ENCODE assay signal across 8 cellular contexts in the genomic region with DNA sequence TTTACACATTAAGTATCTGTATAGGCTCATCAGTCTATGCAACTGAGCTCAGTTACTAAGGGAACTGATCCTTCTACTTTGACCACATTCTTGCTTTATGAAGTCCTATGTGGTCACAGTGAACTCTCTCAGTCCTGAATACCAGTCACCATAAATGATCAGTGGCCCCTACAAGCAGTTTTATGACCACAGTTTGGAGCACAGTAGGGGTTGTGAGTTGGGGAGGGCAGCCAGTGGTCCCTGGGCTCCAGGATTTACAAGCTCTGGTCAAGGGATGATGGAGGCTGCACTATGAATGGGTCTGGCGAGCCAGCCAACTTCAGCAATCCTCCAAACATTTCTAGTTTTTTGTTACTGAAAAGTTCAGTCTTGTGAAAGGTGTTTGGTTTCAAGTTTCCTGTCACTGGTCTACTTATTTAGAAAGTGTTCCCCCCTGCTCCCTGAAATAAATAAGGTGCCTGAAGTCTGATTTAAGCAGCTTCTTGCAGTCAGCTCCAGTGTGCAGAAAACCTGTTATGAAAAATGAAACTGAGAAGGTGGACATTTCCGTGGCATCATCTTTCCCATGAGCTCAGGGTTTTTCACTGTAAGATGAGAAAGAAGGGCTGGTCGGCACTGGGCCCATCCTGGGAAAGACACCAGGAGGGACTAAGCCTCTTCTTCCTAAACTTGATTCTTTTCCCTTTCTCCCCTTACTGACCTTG.
A peak's percentile ranks its signal among the peaks of the same experiment; 100 is the strongest.
DNase-seq lines count a peak whose midpoint lies in the region; ATAC-seq and TF ChIP-seq lines count a peak whose summit lies in the region.

No MANE protein-coding gene starts in this region.

- H3K9me3 ChIP-seq in suprapubic skin, result no peaks in the 10 kb centered on the region

- no peaks in the 10 kb centered on the region for H3K9me3 Mint-ChIP-seq in activated naive CD4-positive, alpha-beta T cell treated with anti-CD3 and anti-CD28 coated beads, Interleukin-2, amount 10 ng/mL, durations not matched to agents 7 days and 5 days
- H3K9me3 Mint-ChIP-seq in activated CD8-positive, alpha-beta T cell treated with anti-CD3 and anti-CD28 coated beads, Interleukin-2, amount 10 ng/mL, durations not matched to agents 7 days and 5 days (ENCODE audit: insufficient read depth), result no peaks in the 10 kb centered on the region

- no peak overlapping the region for H3K4me3 ChIP-seq in skin epidermis
- no peak overlapping the region for H3K4me3 ChIP-seq in suprapubic skin

- WGBS in suprapubic skin, result 84% methylated on average over 3 of the region's 3 CpGs

- ATAC-seq in HG02938 (IDR thresholded peaks at IDR 0.05; ENCODE audit: unreplicated experiment), result peak; percentile 95
- ATAC-seq in activated CD8-positive, alpha-beta T cell treated with anti-CD3 and anti-CD28 coated beads, Interleukin-2, amount 10 ng/mL, durations not matched to agents 7 days and 5 days, result peak; percentile 76

- no peaks in the 10 kb centered on the region for H3K36me3 Mint-ChIP-seq in activated naive CD4-positive, alpha-beta T cell treated with anti-CD3 and anti-CD28 coated beads, Interleukin-2, amount 10 ng/mL, durations not matched to agents 7 days and 5 days
- H3K36me3 Mint-ChIP-seq in activated CD8-positive, alpha-beta T cell treated with anti-CD3 and anti-CD28 coated beads, Interleukin-2, amount 10 ng/mL, durations not matched to agents 7 days and 5 days (ENCODE audit: low read depth), result peaks cover 2% of the 10 kb centered on the region

- peak overlapping the region; percentile 95 for H3K27ac Mint-ChIP-seq in activated naive CD4-positive, alpha-beta T cell treated with anti-CD3 and anti-CD28 coated beads, Interleukin-2, amount 10 ng/mL, durations not matched to agents 7 days and 5 days
- H3K27ac Mint-ChIP-seq in activated CD8-positive, alpha-beta T cell treated with anti-CD3 and anti-CD28 coated beads, Interleukin-2, amount 10 ng/mL, durations not matched to agents 7 days and 5 days, result peak overlapping the region; percentile 96

- H3K27ac ChIP-seq in skin epidermis (peak overlapping the region in 14 of 21 experiments; percentile 2 to 74 (median 34)), suprapubic skin (no peak overlapping the region)

- POLR2A ChIA-PET in activated CD8-positive, alpha-beta T cell treated with anti-CD3 and anti-CD28 coated beads, Interleukin-2, amount 10 ng/mL, durations not matched to agents 7 days and 5 days (lab: Charles Lee), result interaction anchor here (0.6 to 1.5 kb wide), 5 partner anchors 10 to 138 kb away, joined by 3 to 6 read pairs (median 5); no protein-coding TSS in a partner anchor

- H3K27me3 ChIP-seq in suprapubic skin, result no peaks in the 10 kb centered on the region

- H3K36me3 ChIP-seq in suprapubic skin, result peaks cover 4% of the 10 kb centered on the region

- H3K4me1 Mint-ChIP-seq in activated naive CD4-positive, alpha-beta T cell treated with anti-CD3 and anti-CD28 coated beads, Interleukin-2, amount 10 ng/mL, durations not matched to agents 7 days and 5 days, result peaks cover 41% of the 10 kb centered on the region
- H3K4me1 Mint-ChIP-seq in activated CD8-positive, alpha-beta T cell treated with anti-CD3 and anti-CD28 coated beads, Interleukin-2, amount 10 ng/mL, durations not matched to agents 7 days and 5 days (ENCODE audit: low read depth), result peaks cover 44% of the 10 kb centered on the region

- peaks cover 27% of the 10 kb centered on the region for H3K4me1 ChIP-seq in suprapubic skin

- H3K27me3 Mint-ChIP-seq in activated naive CD4-positive, alpha-beta T cell treated with anti-CD3 and anti-CD28 coated beads, Interleukin-2, amount 10 ng/mL, durations not matched to agents 7 days and 5 days, result peaks cover 4% of the 10 kb centered on the region
- H3K27me3 Mint-ChIP-seq in activated CD8-positive, alpha-beta T cell treated with anti-CD3 and anti-CD28 coated beads, Interleukin-2, amount 10 ng/mL, durations not matched to agents 7 days and 5 days (ENCODE audit: low read depth), result no peaks in the 10 kb centered on the region

- no peak for TF ChIP-seq POLR2A in suprapubic skin (IDR thresholded peaks at IDR 0.05)

- CTCF ChIA-PET in activated naive CD4-positive, alpha-beta T cell treated with anti-CD3 and anti-CD28 coated beads, Interleukin-2, amount 10 ng/mL, durations not matched to agents 7 days and 5 days (lab: Charles Lee), result interaction anchor here (0.7 to 4.5 kb wide), 6 partner anchors 12 to 95 kb away, joined by 3 to 38 read pairs (median 4); no protein-coding TSS in a partner anchor
- CTCF ChIA-PET in activated CD8-positive, alpha-beta T cell treated with anti-CD3 and anti-CD28 coated beads, Interleukin-2, amount 10 ng/mL, durations not matched to agents 7 days and 5 days (lab: Charles Lee), result interaction anchor here (0.7 to 4.9 kb wide), 13 partner anchors 9 to 218 kb away, joined by 3 to 53 read pairs (median 3); no protein-coding TSS in a partner anchor

- H3K4me3 Mint-ChIP-seq in activated naive CD4-positive, alpha-beta T cell treated with anti-CD3 and anti-CD28 coated beads, Interleukin-2, amount 10 ng/mL, durations not matched to agents 7 days and 5 days, result peak overlapping the region; percentile 27
- peak overlapping the region; percentile 68 for H3K4me3 Mint-ChIP-seq in activated CD8-positive, alpha-beta T cell treated with anti-CD3 and anti-CD28 coated beads, Interleukin-2, amount 10 ng/mL, durations not matched to agents 7 days and 5 days

- no peak for TF ChIP-seq CTCF in suprapubic skin (IDR thresholded peaks at IDR 0.05)

- TF ChIP-seq EP300 in suprapubic skin (IDR thresholded peaks at IDR 0.05), result no peak

- DNase-seq in activated naive CD4-positive, alpha-beta T cell treated with anti-CD3 and anti-CD28 coated beads, Interleukin-2, amount 10 ng/mL, durations not matched to agents 7 days and 5 days, result peak; percentile 36
- DNase-seq in activated naive CD4-positive, alpha-beta T cell (lab: John Stamatoyannopoulos, UW), result no peak
- peak; percentile 44 for DNase-seq in activated CD8-positive, alpha-beta T cell treated with anti-CD3 and anti-CD28 coated beads, Interleukin-2, amount 10 ng/mL, durations not matched to agents 7 days and 5 days
- DNase-seq in suprapubic skin (ENCODE audit: low spot score in 2 of 2) (no peak), dedifferentiated amniotic fluid mesenchymal stem cell (ENCODE audit: extremely low spot score) (no peak), cerebellar nuclear complex (lab: John Stamatoyannopoulos, UW) (no peak)

Comparison
In these comparisons a context has a peak if more than half of its experiments do, and no peak if none do; other contexts are left out.
1. DNase-seq: peak in activated naive CD4-positive, alpha-beta T cell treated with anti-CD3 and anti-CD28 coated beads, Interleukin-2, amount 10 ng/mL, durations not matched to agents 7 days and 5 days (single experiment) and activated CD8-positive, alpha-beta T cell treated with anti-CD3 and anti-CD28 coated beads, Interleukin-2, amount 10 ng/mL, durations not matched to agents 7 days and 5 days (single experiment); none in activated naive CD4-positive, alpha-beta T cell (0 of 4), suprapubic skin (0 of 2), dedifferentiated amniotic fluid mesenchymal stem cell (single experiment) and cerebellar nuclear complex (0 of 2).